Comparison of ENCODE assay signal across 1 cellular context in the genomic region with DNA sequence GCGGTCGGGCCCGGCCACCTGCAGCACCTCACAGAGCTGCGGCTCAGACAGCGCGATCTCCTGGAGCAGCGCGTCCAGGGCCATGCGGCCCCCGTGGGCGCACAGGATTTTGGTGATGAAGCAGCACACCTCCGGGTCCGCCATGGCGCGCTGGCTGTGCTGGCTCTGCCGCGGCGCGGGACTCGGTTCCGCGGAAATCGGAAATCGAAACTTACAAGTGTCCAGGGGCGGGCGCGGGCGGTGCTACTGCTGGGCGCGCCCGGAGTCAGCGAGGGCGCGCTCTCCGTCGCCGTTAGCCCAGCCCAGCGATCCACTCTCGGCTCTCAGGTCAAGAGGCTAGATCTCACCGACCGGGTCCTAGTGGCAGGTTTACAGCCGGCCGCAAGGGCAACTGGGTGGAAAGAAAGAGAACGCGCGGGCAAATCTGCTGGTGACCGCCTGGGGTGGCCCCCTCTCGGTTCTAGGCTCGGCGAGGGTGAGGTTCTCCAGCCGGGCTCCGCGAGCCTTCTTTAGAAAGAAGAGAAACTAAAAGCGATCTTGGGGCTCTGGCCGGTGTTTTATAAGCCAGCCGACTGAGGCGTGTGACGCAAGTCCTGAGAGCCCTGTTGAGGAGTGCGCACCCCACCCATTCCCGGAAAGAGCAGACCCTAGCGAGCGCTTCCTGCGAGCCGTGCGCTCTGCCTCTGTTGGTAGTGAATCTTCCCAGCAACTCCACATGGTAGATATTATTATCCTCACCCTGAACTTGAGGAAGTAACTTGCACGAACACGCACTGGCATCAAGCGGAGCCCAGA.
A peak's percentile ranks its signal among the peaks of the same experiment; 100 is the strongest.
TF ChIP-seq lines count a peak whose summit lies in the region.

ZC3HAV1 (minus strand) TSS at position 533 of the 795 bp plus-strand sequence; CDS start at position 144, 389 bp downstream.

TF ChIP-seq in HEK293, 187 proteins besides CTCF, POLR2A, EP300 and RAD21 (continued from another document):
- TF ChIP-seq, protein P1, sequence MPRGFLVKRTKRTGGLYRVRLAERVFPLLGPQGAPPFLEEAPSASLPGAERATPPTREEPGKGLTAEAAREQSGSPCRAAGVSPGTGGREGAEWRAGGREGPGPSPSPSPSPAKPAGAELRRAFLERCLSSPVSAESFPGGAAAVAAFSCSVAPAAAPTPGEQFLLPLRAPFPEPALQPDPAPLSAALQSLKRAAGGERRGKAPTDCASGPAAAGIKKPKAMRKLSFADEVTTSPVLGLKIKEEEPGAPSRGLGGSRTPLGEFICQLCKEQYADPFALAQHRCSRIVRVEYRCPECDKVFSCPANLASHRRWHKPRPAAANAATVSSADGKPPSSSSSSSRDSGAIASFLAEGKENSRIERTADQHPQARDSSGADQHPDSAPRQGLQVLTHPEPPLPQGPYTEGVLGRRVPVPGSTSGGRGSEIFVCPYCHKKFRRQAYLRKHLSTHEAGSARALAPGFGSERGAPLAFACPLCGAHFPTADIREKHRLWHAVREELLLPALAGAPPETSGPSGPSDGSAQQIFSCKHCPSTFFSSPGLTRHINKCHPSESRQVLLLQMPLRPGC (tag by site-specific recombination; IDR thresholded peaks at IDR 0.05): no peak
- TF ChIP-seq KLF10 (tag by site-specific recombination; IDR thresholded peaks at IDR 0.05) (no peak), BCL11B (tag by site-specific recombination; IDR thresholded peaks at IDR 0.05; ENCODE audit: low read depth) (no peak), ZNF621 (tag by site-specific recombination; IDR thresholded peaks at IDR 0.05) (no peak), ZNF785 (tag by site-specific recombination; IDR thresholded peaks at IDR 0.05) (no peak), ZNF169 (tag by site-specific recombination; IDR thresholded peaks at IDR 0.05) (no peak), ZNF664 (tag by site-specific recombination; IDR thresholded peaks at IDR 0.05) (no peak), ZNF398 (tag by site-specific recombination; IDR thresholded peaks at IDR 0.05) (peak; percentile 79), KLF1 (tag by site-specific recombination; IDR thresholded peaks at IDR 0.05) (peak; percentile 48), ZNF404 (tag by site-specific recombination; IDR thresholded peaks at IDR 0.05) (no peak), ZNF184 (tag by site-specific recombination; IDR thresholded peaks at IDR 0.05) (no peak), SP3 (tag by site-specific recombination; IDR thresholded peaks at IDR 0.05) (peak; percentile 65; the same call in 1 of the 2 replicates), ZFP41 (tag by site-specific recombination; IDR thresholded peaks at IDR 0.05; ENCODE audit: borderline replicate concordance) (no peak), ZNF280C (tag by site-specific recombination; IDR thresholded peaks at IDR 0.05) (no peak), TCF7L2 (IDR thresholded peaks at IDR 0.05; ENCODE audit: borderline replicate concordance, low read depth, low read length) (no peak)
- TF ChIP-seq, protein P2, sequence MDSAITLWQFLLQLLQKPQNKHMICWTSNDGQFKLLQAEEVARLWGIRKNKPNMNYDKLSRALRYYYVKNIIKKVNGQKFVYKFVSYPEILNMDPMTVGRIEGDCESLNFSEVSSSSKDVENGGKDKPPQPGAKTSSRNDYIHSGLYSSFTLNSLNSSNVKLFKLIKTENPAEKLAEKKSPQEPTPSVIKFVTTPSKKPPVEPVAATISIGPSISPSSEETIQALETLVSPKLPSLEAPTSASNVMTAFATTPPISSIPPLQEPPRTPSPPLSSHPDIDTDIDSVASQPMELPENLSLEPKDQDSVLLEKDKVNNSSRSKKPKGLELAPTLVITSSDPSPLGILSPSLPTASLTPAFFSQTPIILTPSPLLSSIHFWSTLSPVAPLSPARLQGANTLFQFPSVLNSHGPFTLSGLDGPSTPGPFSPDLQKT (IDR thresholded peaks at IDR 0.05; ENCODE audit: borderline replicate concordance, low read depth, low read length): no peak
